ENCODE assay signal across 34 cellular contexts in the genomic region with DNA sequence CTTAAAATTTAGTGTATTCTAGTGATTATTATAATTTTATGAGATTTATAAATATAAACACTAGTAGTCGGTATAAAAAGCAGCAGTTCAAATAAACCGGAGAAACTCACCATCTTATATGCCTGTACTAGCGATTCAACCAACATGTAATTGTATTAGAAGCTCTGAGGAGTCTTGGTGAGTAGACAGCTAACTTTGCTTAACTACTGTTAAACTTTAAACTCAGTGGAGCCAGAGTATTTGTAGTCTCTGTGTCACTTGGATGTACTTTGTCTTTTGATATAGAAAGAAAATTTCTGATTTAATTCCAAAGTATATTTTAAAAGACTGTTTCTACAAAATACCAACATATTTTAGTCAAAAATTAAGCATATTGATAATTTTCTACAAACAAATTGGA.
"Had no signal": no experiment of that assay in that cellular context is flagged by ENCODE, and none has a peak within 500 bp of the region (broad histone marks: within the 10 kb centered on the region; RNA-seq: fewer than 3 reads in every experiment).

No MANE protein-coding gene starts in this region.

- H3K4me3 ChIP-seq: adrenal gland, MG63, Peyer's patch had no signal

- ATAC-seq: activated naive CD4-positive, alpha-beta T cell treated with anti-CD3 and anti-CD28 coated beads, Interleukin-2, amount 50 U/mL, for 72 hours; activated T-cell treated with anti-CD3 and anti-CD28 coated beads, Interleukin-2, amount 50 U/mL, for 4 hours; PC-3; Right ventricle myocardium inferior had no signal

- DNase-seq: activated B cell treated with CpG ODN at 0.5 μM for 24 hours; activated CD4-positive, alpha-beta memory T cell treated with anti-CD3 and anti-CD28 coated beads for 36 hours; activated CD4-positive, alpha-beta T cell treated with anti-CD3 and anti-CD28 coated beads for 4 hours; activated CD4-positive, alpha-beta T cell treated with anti-CD3 and anti-CD28 coated beads, Interleukin-2, amount 50 U/mL, for 1 hour; activated CD4-positive, CD25-positive, alpha-beta regulatory T cell treated with anti-CD3 and anti-CD28 coated beads, Interleukin-2, amount 50 U/mL, for 72 hours; activated CD8-positive, alpha-beta memory T cell treated with anti-CD3 and anti-CD28 coated beads, Interleukin-2, amount 50 U/mL, for 4 hours; activated gamma-delta T cell treated with Interleukin-2 at 50 U/mL for 16 hours; activated naive CD4-positive, alpha-beta T cell treated with anti-CD3 and anti-CD28 coated beads for 36 hours; activated T-cell treated with anti-CD3 and anti-CD28 coated beads for 4 hours; activated T-cell treated with anti-CD3 and anti-CD28 coated beads, Interleukin-2, amount 50 U/mL, for 4 hours; adrenal gland; anterior cingulate cortex; brain microvascular endothelial cell; central memory CD4-positive, alpha-beta T cell; Kasumi-1; MG63; NCI-H1048; NCI-H1436 treated with DMSO at 0.1 percent for 48 hours; NCI-H187; NCI-H2029 treated with DMSO at 0.1 percent for 48 hours; NCI-H2107; NCI-H2171; NCI-H510A; NCI-H526; NCI-H748 treated with DMSO at 0.1 percent for 48 hours; NK-92 treated with Interleukin-12 subunit alpha and Interleukin-12 subunit beta, amount 100 ng/mL, for 24 hours; PC-3; Peyer's patch; SW 1271; T-helper 1 cell; T-helper 2 cell; T-helper 9 cell had no signal
